In the genomic region with DNA sequence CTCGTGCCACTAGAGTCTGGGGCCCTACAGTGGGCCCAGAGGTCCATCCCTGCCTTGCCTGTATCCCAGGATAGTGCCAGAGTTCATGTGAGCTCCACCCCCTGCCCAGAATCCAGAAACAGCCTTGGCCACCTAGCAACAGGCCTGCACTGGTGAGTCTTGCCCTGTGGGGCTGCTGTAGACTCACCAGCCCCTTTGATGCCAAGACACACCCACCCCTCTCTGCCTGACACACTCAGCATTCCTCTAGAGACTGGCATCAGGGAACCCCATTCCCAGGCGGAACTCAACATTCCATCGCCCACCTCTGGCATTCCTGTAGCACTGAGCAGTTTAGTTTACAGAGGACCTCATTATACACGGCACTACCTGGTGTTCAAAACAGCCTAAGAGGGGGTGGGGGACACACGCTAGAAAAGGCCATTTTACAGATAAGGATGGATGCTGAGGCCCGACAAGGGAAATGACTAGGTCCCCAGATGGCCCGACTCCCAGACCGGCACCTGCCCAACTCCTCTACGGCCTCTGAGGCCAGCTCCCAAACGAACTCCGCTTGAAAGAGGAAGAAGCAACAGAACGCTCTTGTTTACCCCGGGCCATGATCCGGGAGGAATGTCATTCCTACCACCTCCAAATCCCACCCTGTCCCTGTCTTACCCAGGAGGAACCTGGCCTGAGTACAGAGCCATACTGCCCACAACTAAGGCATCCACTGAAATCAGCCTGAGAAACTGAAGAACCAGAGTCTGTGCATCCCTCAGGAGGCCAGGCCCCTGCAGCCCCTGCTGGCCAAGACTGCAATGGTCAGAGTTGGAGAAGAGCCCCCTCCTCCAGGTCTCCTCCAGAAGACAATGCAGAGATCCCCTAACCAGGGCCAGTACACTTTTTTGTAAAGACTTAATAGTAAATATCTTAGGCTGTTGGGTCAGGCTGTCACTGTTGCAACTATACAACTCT, we compare ENCODE assay signal across 1 cellular context.
TF ChIP-seq lines count a peak whose summit lies in the region.

No MANE protein-coding gene starts in this region.

TF ChIP-seq in HepG2, 621 proteins besides CTCF, POLR2A, EP300 and RAD21 (continued from another document):
- TF ChIP-seq, protein P1, sequence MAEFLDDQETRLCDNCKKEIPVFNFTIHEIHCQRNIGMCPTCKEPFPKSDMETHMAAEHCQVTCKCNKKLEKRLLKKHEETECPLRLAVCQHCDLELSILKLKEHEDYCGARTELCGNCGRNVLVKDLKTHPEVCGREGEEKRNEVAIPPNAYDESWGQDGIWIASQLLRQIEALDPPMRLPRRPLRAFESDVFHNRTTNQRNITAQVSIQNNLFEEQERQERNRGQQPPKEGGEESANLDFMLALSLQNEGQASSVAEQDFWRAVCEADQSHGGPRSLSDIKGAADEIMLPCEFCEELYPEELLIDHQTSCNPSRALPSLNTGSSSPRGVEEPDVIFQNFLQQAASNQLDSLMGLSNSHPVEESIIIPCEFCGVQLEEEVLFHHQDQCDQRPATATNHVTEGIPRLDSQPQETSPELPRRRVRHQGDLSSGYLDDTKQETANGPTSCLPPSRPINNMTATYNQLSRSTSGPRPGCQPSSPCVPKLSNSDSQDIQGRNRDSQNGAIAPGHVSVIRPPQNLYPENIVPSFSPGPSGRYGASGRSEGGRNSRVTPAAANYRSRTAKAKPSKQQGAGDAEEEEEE (CRISPR knock-in tag; IDR thresholded peaks at IDR 0.05; ENCODE audit: borderline replicate concordance) = no peak
- TF ChIP-seq ZFX (CRISPR knock-in tag; IDR thresholded peaks at IDR 0.05; ENCODE audit: low read depth) (no peak), SALL1 (CRISPR knock-in tag; IDR thresholded peaks at IDR 0.05) (no peak), KDM5A (IDR thresholded peaks at IDR 0.05; ENCODE audit: borderline replicate concordance, low read length) (no peak), ZNF501 (CRISPR knock-in tag; IDR thresholded peaks at IDR 0.05) (no peak), ZNF558 (CRISPR knock-in tag; IDR thresholded peaks at IDR 0.05; ENCODE audit: borderline replicate concordance) (no peak)
- TF ChIP-seq, protein P2, sequence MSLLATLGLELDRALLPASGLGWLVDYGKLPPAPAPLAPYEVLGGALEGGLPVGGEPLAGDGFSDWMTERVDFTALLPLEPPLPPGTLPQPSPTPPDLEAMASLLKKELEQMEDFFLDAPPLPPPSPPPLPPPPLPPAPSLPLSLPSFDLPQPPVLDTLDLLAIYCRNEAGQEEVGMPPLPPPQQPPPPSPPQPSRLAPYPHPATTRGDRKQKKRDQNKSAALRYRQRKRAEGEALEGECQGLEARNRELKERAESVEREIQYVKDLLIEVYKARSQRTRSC (CRISPR knock-in tag; IDR thresholded peaks at IDR 0.05; ENCODE audit: low read depth) = no peak
